In genomic region chr10:61001731-61002122, GRCh38 we compare ENCODE assay signal across 8 cellular contexts. TPM values are rescaled to one million over a fixed set of nuclear protein-coding genes. Genes with fewer than 3 reads are reported as not detected.
DNase-seq lines count a peak whose midpoint lies in the region; ATAC-seq and TF ChIP-seq lines count a peak whose summit lies in the region.

No MANE protein-coding gene starts in this region.

- no peak overlapping the region for H2AK5ac ChIP-seq in trophoblast cell (ENCODE audit: low read length)

- peak overlapping the region; percentile 30 to 68 (median 54); a peak in 18 of 20 replicates for H3K4me3 ChIP-seq in BLaER1 treated with 17β-estradiol and CSF1 and Interleukin-3, amounts not matched to agents 10 nM and 100 nM
- H3K4me3 ChIP-seq in RWPE2 (ENCODE audit: severe bottlenecking), result peak overlapping the region; percentile 33
- peak overlapping the region; percentile 10 for H3K4me3 ChIP-seq in fibroblast of mammary gland (ENCODE audit: control insufficient read depth, low read depth, low read length)
- peak overlapping the region; percentile 73 for H3K4me3 ChIP-seq in trophoblast cell (ENCODE audit: low read depth, low read length)

- no peak overlapping the region for H3K14ac ChIP-seq in trophoblast cell (ENCODE audit: low read length)

- peak overlapping the region; percentile 21 for H4K8ac ChIP-seq in trophoblast cell (ENCODE audit: low read depth, low read length)

- no peak overlapping the region for H3K18ac ChIP-seq in trophoblast cell (ENCODE audit: low read length)

- TF ChIP-seq CTCF in RWPE2 (IDR thresholded peaks at IDR 0.05; ENCODE audit: poor library complexity, severe bottlenecking) (no peak), fibroblast of mammary gland (conservative IDR thresholded peaks at IDR 0.05; ENCODE audit: control insufficient read depth, insufficient read depth, low read depth, low read length) (no peak)

- no peak for DNase-seq in RWPE2 (ENCODE audit: low spot score)
- no peak for DNase-seq in fibroblast of mammary gland (ENCODE audit: low read depth)
- no peak for DNase-seq in trophoblast cell
- DNase-seq in NCI-H1105 treated with DMSO at 0.1 percent for 48 hours (lab: John Stamatoyannopoulos, UW), result no peak

- H3K9me3 ChIP-seq in BLaER1 treated with 17β-estradiol and CSF1 and Interleukin-3, amounts not matched to agents 10 nM and 100 nM (replicated peaks in 1 of 11), result no peaks in the 10 kb centered on the region
- H3K9me3 ChIP-seq in RWPE2 (ENCODE audit: severe bottlenecking) (no peaks in the 10 kb centered on the region), trophoblast cell (ENCODE audit: insufficient read depth, low read depth, low read length) (no peaks in the 10 kb centered on the region)

- H3K27me3 ChIP-seq in BLaER1 treated with 17β-estradiol and CSF1 and Interleukin-3, amounts not matched to agents 10 nM and 100 nM, result peaks cover 23 to 30% (median 26%) of the 10 kb centered on the region in 11 experiments
- H3K27me3 ChIP-seq in RWPE2 (ENCODE audit: insufficient read depth, poor library complexity, severe bottlenecking), result no peaks in the 10 kb centered on the region
- no peaks in the 10 kb centered on the region for H3K27me3 ChIP-seq in trophoblast cell (ENCODE audit: insufficient read depth, low read length)

- no peak overlapping the region for H4K91ac ChIP-seq in trophoblast cell (ENCODE audit: low read depth, low read length)

- no peak overlapping the region for H2BK12ac ChIP-seq in trophoblast cell (ENCODE audit: low read length)

- H3K4me2 ChIP-seq in BLaER1 treated with 17β-estradiol and CSF1 and Interleukin-3, amounts not matched to agents 10 nM and 100 nM, result peak overlapping the region; percentile 67 to 89 (median 82)
- peak overlapping the region; percentile 80 for H3K4me2 ChIP-seq in trophoblast cell (ENCODE audit: low read length)

- no peak overlapping the region for H3K4ac ChIP-seq in trophoblast cell (ENCODE audit: low read depth, low read length)

- peak overlapping the region in 3 of 11 experiments; percentile 41 to 48 (median 46); a peak in 6 of 22 replicates for H3K9ac ChIP-seq in BLaER1 treated with 17β-estradiol and CSF1 and Interleukin-3, amounts not matched to agents 10 nM and 100 nM
- no peak overlapping the region for H3K9ac ChIP-seq in trophoblast cell (ENCODE audit: low read length)

- H3K36me3 ChIP-seq in BLaER1 treated with 17β-estradiol and CSF1 and Interleukin-3, amounts not matched to agents 10 nM and 100 nM, result no peaks in the 10 kb centered on the region
- H3K36me3 ChIP-seq in RWPE2 (ENCODE audit: low read depth) (no peaks in the 10 kb centered on the region), trophoblast cell (ENCODE audit: control insufficient read depth in 1 of 2, insufficient read depth in 2 of 2, low read length in 2 of 2) (no peaks in the 10 kb centered on the region)

- WGBS in trophoblast cell (ENCODE audit: extremely low coverage, insufficient coverage, insufficient read length), result no CpG with 5 or more reads among the region's 18 CpGs

- peaks cover 3% of the 10 kb centered on the region for H3K79me1 ChIP-seq in trophoblast cell (ENCODE audit: low read length)

- ATAC-seq in RWPE2 (ENCODE audit: low read depth) (no peak), GM19351 (IDR thresholded peaks at IDR 0.05; ENCODE audit: unreplicated experiment) (no peak), HG03135 (IDR thresholded peaks at IDR 0.05; ENCODE audit: unreplicated experiment) (no peak), GM21515 (IDR thresholded peaks at IDR 0.05; ENCODE audit: unreplicated experiment) (no peak)

- H3K79me2 ChIP-seq in trophoblast cell (ENCODE audit: control insufficient read depth, insufficient read depth, low read length, poor library complexity), result no peaks in the 10 kb centered on the region

- no peak overlapping the region for H3K27ac ChIP-seq in BLaER1 treated with 17β-estradiol and CSF1 and Interleukin-3, amounts not matched to agents 10 nM and 100 nM
- no peak overlapping the region for H3K27ac ChIP-seq in RWPE2 (ENCODE audit: poor library complexity, severe bottlenecking)
- H3K27ac ChIP-seq in trophoblast cell (ENCODE audit: low read depth, low read length), result no peak overlapping the region

- H2AFZ ChIP-seq in trophoblast cell (ENCODE audit: insufficient read depth, low read length, poor library complexity), result no peak overlapping the region

- H4K12ac ChIP-seq in trophoblast cell (ENCODE audit: low read depth, low read length), result no peak overlapping the region

- H2BK120ac ChIP-seq in trophoblast cell (ENCODE audit: insufficient read depth, low read length, poor library complexity), result no peak overlapping the region

- no peak overlapping the region for H2BK5ac ChIP-seq in trophoblast cell (ENCODE audit: low read depth, low read length, poor library complexity)

- H3K4me1 ChIP-seq in BLaER1 treated with 17β-estradiol and CSF1 and Interleukin-3, amounts not matched to agents 10 nM and 100 nM, result peaks cover 0 to 3% (median 0%) of the 10 kb centered on the region in 10 experiments; a peak in 2 of 20 replicates
- H3K4me1 ChIP-seq in RWPE2 (ENCODE audit: insufficient read depth, poor library complexity, severe bottlenecking), result no peaks in the 10 kb centered on the region
- H3K4me1 ChIP-seq in trophoblast cell (ENCODE audit: control insufficient read depth in 1 of 2, insufficient read depth in 2 of 2, low read length in 2 of 2), result peaks cover 0 to 4% of the 10 kb centered on the region in 2 experiments

- H4K20me1 ChIP-seq in BLaER1 treated with 17β-estradiol and CSF1 and Interleukin-3, amounts not matched to agents 10 nM and 100 nM, result no peaks in the 10 kb centered on the region; a peak in 1 of 22 replicates

- H3K23ac ChIP-seq in trophoblast cell (ENCODE audit: low read length), result no peak overlapping the region

RNA-seq across cellular contexts. Expression of gene RHOBTB1, which starts 57.7 kb away (rescaled TPM):
- 133 and 142 TPM in 2 replicates for polyA plus RNA-seq in trophoblast cell (2013)

Comparison
In these comparisons a context has a peak if more than half of its experiments do, and no peak if none do; other contexts are left out.
1. H3K4me3 ChIP-seq: peak in every context shown above with its lines; median percentile 73 in trophoblast cell; 54 in BLaER1 treated with 17β-estradiol and CSF1 and Interleukin-3, amounts not matched to agents 10 nM and 100 nM; 33 in RWPE2; 10 in fibroblast of mammary gland.